ENCODE assay signal across 1 cellular context in the genomic region with DNA sequence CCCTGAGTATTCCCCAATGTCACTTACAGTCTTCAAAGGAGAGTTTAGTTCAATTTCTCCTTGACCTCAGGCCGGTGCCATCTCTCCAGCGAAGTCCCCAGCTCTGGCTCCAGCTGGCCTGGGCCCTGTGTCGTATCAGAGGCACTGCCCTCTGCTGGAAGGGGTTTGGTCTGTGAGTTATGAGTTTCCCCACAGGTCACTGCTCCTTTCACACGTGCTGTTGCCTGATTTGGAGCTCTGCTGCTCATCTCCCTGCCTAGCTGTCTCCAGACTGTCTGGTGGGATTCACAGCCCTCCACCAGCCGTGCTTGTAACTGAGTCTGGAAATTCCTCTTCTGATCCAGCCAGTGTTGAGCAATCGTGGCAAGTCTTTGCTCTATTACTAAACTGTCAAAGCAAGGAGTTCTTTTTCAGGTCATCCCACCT.
TF ChIP-seq lines count a peak whose summit lies in the region.

A gene (minus strand): TSS at position 105 of the 426 bp plus-strand sequence. CDS start 2,179 bp downstream, outside the sequence.

TF ChIP-seq in K562, 482 proteins besides CTCF, POLR2A, EP300 and RAD21 (continued from another document):
- TF ChIP-seq, protein P1, sequence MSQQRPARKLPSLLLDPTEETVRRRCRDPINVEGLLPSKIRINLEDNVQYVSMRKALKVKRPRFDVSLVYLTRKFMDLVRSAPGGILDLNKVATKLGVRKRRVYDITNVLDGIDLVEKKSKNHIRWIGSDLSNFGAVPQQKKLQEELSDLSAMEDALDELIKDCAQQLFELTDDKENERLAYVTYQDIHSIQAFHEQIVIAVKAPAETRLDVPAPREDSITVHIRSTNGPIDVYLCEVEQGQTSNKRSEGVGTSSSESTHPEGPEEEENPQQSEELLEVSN (IDR thresholded peaks at IDR 0.05; ENCODE audit: borderline replicate concordance in 1 of 2, extremely low read depth in 1 of 2, insufficient read depth in 1 of 2, insufficient read length in 1 of 2, low read depth in 1 of 2, low read length in 1 of 2, poor library complexity in 1 of 2, severe bottlenecking in 1 of 2): peak; percentile 26 to 51
- no peak for TF ChIP-seq ZNF239 (CRISPR knock-in tag; IDR thresholded peaks at IDR 0.05)
- 0 out of 2 replicates have a peak, but pooled peaks have one; percentile 25 for TF ChIP-seq NBN (IDR thresholded peaks at IDR 0.05; ENCODE audit: low read depth)
- TF ChIP-seq CBFA2T3 (IDR thresholded peaks at IDR 0.05): peak; percentile 42; the same call in 1 of the 2 replicates
- TF ChIP-seq ETS2 (tag; IDR thresholded peaks at IDR 0.05; ENCODE audit: borderline replicate concordance, poor library complexity, severe bottlenecking): no peak
- no peak for TF ChIP-seq MTA1 (IDR thresholded peaks at IDR 0.05; ENCODE audit: borderline replicate concordance)
- TF ChIP-seq, protein P2, sequence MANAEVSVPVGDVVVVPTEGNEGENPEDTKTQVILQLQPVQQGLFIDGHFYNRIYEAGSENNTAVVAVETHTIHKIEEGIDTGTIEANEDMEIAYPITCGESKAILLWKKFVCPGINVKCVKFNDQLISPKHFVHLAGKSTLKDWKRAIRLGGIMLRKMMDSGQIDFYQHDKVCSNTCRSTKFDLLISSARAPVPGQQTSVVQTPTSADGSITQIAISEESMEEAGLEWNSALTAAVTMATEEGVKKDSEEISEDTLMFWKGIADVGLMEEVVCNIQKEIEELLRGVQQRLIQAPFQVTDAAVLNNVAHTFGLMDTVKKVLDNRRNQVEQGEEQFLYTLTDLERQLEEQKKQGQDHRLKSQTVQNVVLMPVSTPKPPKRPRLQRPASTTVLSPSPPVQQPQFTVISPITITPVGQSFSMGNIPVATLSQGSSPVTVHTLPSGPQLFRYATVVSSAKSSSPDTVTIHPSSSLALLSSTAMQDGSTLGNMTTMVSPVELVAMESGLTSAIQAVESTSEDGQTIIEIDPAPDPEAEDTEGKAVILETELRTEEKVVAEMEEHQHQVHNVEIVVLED (CRISPR knock-in tag; IDR thresholded peaks at IDR 0.05): no peak
- 0 out of 2 replicates have a peak, but pooled peaks have one; percentile 17 for TF ChIP-seq SOX6 (IDR thresholded peaks at IDR 0.05)
TF ChIP-seq in K562: peak in this region for 35.
